ENCODE assay signal across 32 cellular contexts in genomic region chr9:14082732-14083131, GRCh38.
"Had no signal": no experiment of that assay in that cellular context is flagged by ENCODE, and none has a peak within 500 bp of the region (broad histone marks: within the 10 kb centered on the region; RNA-seq: fewer than 3 reads in every experiment).

No MANE protein-coding gene starts in this region.

- H3K4me1 ChIP-seq: ascending aorta, breast epithelium, colonic mucosa had no signal

- H3K27ac ChIP-seq: ascending aorta, breast epithelium, cardiac muscle cell, colonic mucosa, WERI-Rb-1 had no signal

- H3K36me3 Mint-ChIP-seq: activated CD8-positive, alpha-beta memory T cell treated with anti-CD3 and anti-CD28 coated beads, Interleukin-2, amount 10 ng/mL, durations not matched to agents 7 days and 5 days; activated naive CD4-positive, alpha-beta T cell treated with anti-CD3 and anti-CD28 coated beads, Interleukin-2, amount 10 ng/mL, durations not matched to agents 7 days and 5 days; activated naive CD4-positive, alpha-beta T cell treated with anti-CD3 and anti-CD28 coated beads, Interleukin-2, amount 50 U/mL, for 72 hours; activated naive CD8-positive, alpha-beta T cell treated with anti-CD3 and anti-CD28 coated beads, Interleukin-2, amount 10 ng/mL, durations not matched to agents 7 days and 5 days had no signal

- H3K9me3 Mint-ChIP-seq: activated B cell treated with CpG ODN at 0.5 μM for 24 hours; activated naive CD4-positive, alpha-beta T cell treated with anti-CD3 and anti-CD28 coated beads, Interleukin-2, amount 50 U/mL, for 72 hours; activated naive CD8-positive, alpha-beta T cell treated with anti-CD3 and anti-CD28 coated beads, Interleukin-2, amount 10 ng/mL, durations not matched to agents 7 days and 5 days; activated T-helper 1 cell treated with anti-CD3 and anti-CD28 coated beads, Interleukin-12 subunit alpha, Interleukin-12 subunit beta, Interleukin-2, Interleukin-4 antibody, amounts not matched to agents 30 ng/mL and 10 ng/mL and 1 ng/mL, durations not matched to agents 14 hours and 24 hours and 36 hours; activated T-helper 2 cell treated with anti-CD3 and anti-CD28 coated beads, Interferon-gamma antibody, Interleukin-2, Interleukin-4, amounts not matched to agents 10 μg/mL and 5 μg/mL and 100 μg/mL, durations not matched to agents 14 hours and 24 hours and 36 hours; brain; T-helper 2 cell treated with Interferon-gamma antibody and Interleukin-4, amounts not matched to agents 5 μg/mL and 100 μg/mL, for 36 hours had no signal

- H3K36me3 ChIP-seq: ascending aorta, breast epithelium, cardiac muscle cell, colonic mucosa, WERI-Rb-1 had no signal

- H3K27me3 ChIP-seq: ascending aorta, breast epithelium, cardiac muscle cell, colonic mucosa had no signal

- H3K4me3 ChIP-seq: ascending aorta, breast epithelium, cardiac muscle cell, colonic mucosa had no signal

- H3K4me1 Mint-ChIP-seq: activated B cell treated with CpG ODN at 0.5 μM for 24 hours; activated CD8-positive, alpha-beta memory T cell treated with anti-CD3 and anti-CD28 coated beads, Interleukin-2, amount 10 ng/mL, durations not matched to agents 7 days and 5 days; activated naive CD4-positive, alpha-beta T cell treated with anti-CD3 and anti-CD28 coated beads, Interleukin-2, amount 10 ng/mL, durations not matched to agents 7 days and 5 days; activated naive CD8-positive, alpha-beta T cell treated with anti-CD3 and anti-CD28 coated beads, Interleukin-2, amount 10 ng/mL, durations not matched to agents 7 days and 5 days; T-helper 17 cell had no signal

- ATAC-seq: activated CD4-positive, CD25-positive, alpha-beta regulatory T cell treated with anti-CD3 and anti-CD28 coated beads, Interleukin-2, amount 50 U/mL, for 24 hours; activated CD8-positive, alpha-beta memory T cell treated with anti-CD3 and anti-CD28 coated beads, Interleukin-2, amount 10 ng/mL, durations not matched to agents 7 days and 5 days; activated CD8-positive, alpha-beta T cell treated with anti-CD3 and anti-CD28 coated beads, Interleukin-2, amount 10 ng/mL, durations not matched to agents 7 days and 5 days; activated naive CD4-positive, alpha-beta T cell treated with anti-CD3 and anti-CD28 coated beads, Interleukin-2, amount 50 U/mL, for 72 hours; esophagus mucosa; T-helper 17 cell had no signal

- H3K4me3 Mint-ChIP-seq: activated B cell treated with CpG ODN at 0.5 μM for 24 hours; activated CD8-positive, alpha-beta memory T cell treated with anti-CD3 and anti-CD28 coated beads, Interleukin-2, amount 10 ng/mL, durations not matched to agents 7 days and 5 days; activated CD8-positive, alpha-beta T cell treated with anti-CD3 and anti-CD28 coated beads, Interleukin-2, amount 10 ng/mL, durations not matched to agents 7 days and 5 days; activated naive CD4-positive, alpha-beta T cell treated with anti-CD3 and anti-CD28 coated beads, Interleukin-2, amount 10 ng/mL, durations not matched to agents 7 days and 5 days; activated naive CD8-positive, alpha-beta T cell treated with anti-CD3 and anti-CD28 coated beads, Interleukin-2, amount 10 ng/mL, durations not matched to agents 7 days and 5 days; activated T-helper 1 cell treated with anti-CD3 and anti-CD28 coated beads, Interleukin-12 subunit alpha, Interleukin-12 subunit beta, Interleukin-2, Interleukin-4 antibody, amounts not matched to agents 30 ng/mL and 10 ng/mL and 1 ng/mL, durations not matched to agents 14 hours and 24 hours and 36 hours; brain; T-helper 17 cell; T-helper 2 cell treated with Interferon-gamma antibody and Interleukin-4, amounts not matched to agents 5 μg/mL and 100 μg/mL, for 36 hours had no signal

- H3K27ac Mint-ChIP-seq: activated B cell treated with CpG ODN at 0.5 μM for 24 hours; activated CD8-positive, alpha-beta memory T cell treated with anti-CD3 and anti-CD28 coated beads, Interleukin-2, amount 10 ng/mL, durations not matched to agents 7 days and 5 days; activated CD8-positive, alpha-beta T cell treated with anti-CD3 and anti-CD28 coated beads, Interleukin-2, amount 10 ng/mL, durations not matched to agents 7 days and 5 days; activated naive CD4-positive, alpha-beta T cell treated with anti-CD3 and anti-CD28 coated beads, Interleukin-2, amount 10 ng/mL, durations not matched to agents 7 days and 5 days; activated naive CD4-positive, alpha-beta T cell treated with anti-CD3 and anti-CD28 coated beads, Interleukin-2, amount 50 U/mL, for 72 hours; activated naive CD8-positive, alpha-beta T cell treated with anti-CD3 and anti-CD28 coated beads, Interleukin-2, amount 10 ng/mL, durations not matched to agents 7 days and 5 days; activated T-helper 1 cell treated with anti-CD3 and anti-CD28 coated beads, Interleukin-12 subunit alpha, Interleukin-12 subunit beta, Interleukin-2, Interleukin-4 antibody, amounts not matched to agents 30 ng/mL and 10 ng/mL and 1 ng/mL, durations not matched to agents 14 hours and 24 hours and 36 hours; activated T-helper 2 cell treated with anti-CD3 and anti-CD28 coated beads, Interferon-gamma antibody, Interleukin-2, Interleukin-4, amounts not matched to agents 10 μg/mL and 5 μg/mL and 100 μg/mL, durations not matched to agents 14 hours and 24 hours and 36 hours; T-helper 17 cell; T-helper 2 cell treated with Interferon-gamma antibody and Interleukin-4, amounts not matched to agents 5 μg/mL and 100 μg/mL, for 36 hours had no signal

- DNase-seq: activated B cell treated with CpG ODN at 0.5 μM for 24 hours; activated CD4-positive, alpha-beta T cell treated with anti-CD3 and anti-CD28 coated beads for 48 hours; activated CD4-positive, alpha-beta T cell treated with anti-CD3 and anti-CD28 coated beads, Interleukin-2, amount 50 U/mL, for 1 hour; activated CD4-positive, alpha-beta T cell treated with anti-CD3 and anti-CD28 coated beads, Interleukin-2, amount 50 U/mL, for 48 hours; activated CD8-positive, alpha-beta memory T cell treated with anti-CD3 and anti-CD28 coated beads, Interleukin-2, amount 10 ng/mL, durations not matched to agents 7 days and 5 days; activated CD8-positive, alpha-beta memory T cell treated with anti-CD3 and anti-CD28 coated beads, Interleukin-2, amount 50 U/mL, for 4 hours; activated CD8-positive, alpha-beta T cell treated with anti-CD3 and anti-CD28 coated beads, Interleukin-2, amount 10 ng/mL, durations not matched to agents 7 days and 5 days; activated effector memory CD4-positive, alpha-beta T cell treated with anti-CD3 and anti-CD28 coated beads, Interleukin-2, amount 50 U/mL, for 16 hours; activated naive CD4-positive, alpha-beta T cell treated with anti-CD3 and anti-CD28 coated beads, Interleukin-2, amount 10 ng/mL, durations not matched to agents 7 days and 5 days; activated naive CD8-positive, alpha-beta T cell treated with anti-CD3 and anti-CD28 coated beads, Interleukin-2, amount 10 ng/mL, durations not matched to agents 7 days and 5 days; activated T-cell treated with anti-CD3 and anti-CD28 coated beads, Interleukin-2, amount 50 U/mL, for 1 hour; activated T-cell treated with anti-CD3 and anti-CD28 coated beads, Interleukin-2, amount 50 U/mL, for 48 hours; central memory CD4-positive, alpha-beta T cell; cerebellar nuclear complex; colonic mucosa; effector CD8-positive, alpha-beta T cell; foreskin fibroblast; head of caudate nucleus; T-helper 1 cell; T-helper 17 cell; T1000; WERI-Rb-1 had no signal

- H3K27me3 Mint-ChIP-seq: activated B cell treated with CpG ODN at 0.5 μM for 24 hours; activated CD8-positive, alpha-beta memory T cell treated with anti-CD3 and anti-CD28 coated beads, Interleukin-2, amount 10 ng/mL, durations not matched to agents 7 days and 5 days; activated naive CD4-positive, alpha-beta T cell treated with anti-CD3 and anti-CD28 coated beads, Interleukin-2, amount 10 ng/mL, durations not matched to agents 7 days and 5 days; activated naive CD8-positive, alpha-beta T cell treated with anti-CD3 and anti-CD28 coated beads, Interleukin-2, amount 10 ng/mL, durations not matched to agents 7 days and 5 days; brain; T-helper 17 cell had no signal

- H3K9me3 ChIP-seq: ascending aorta, breast epithelium, colonic mucosa had no signal
